Comparison of ENCODE assay signal across 34 cellular contexts in genomic region chr4:57351716-57352115, GRCh38.
"Had no signal": no experiment of that assay in that cellular context is flagged by ENCODE, and none has a peak within 500 bp of the region (broad histone marks: within the 10 kb centered on the region; RNA-seq: fewer than 3 reads in every experiment).

No MANE protein-coding gene starts in this region.

- ATAC-seq: activated CD4-positive, alpha-beta T cell treated with anti-CD3 and anti-CD28 coated beads for 36 hours; activated CD8-positive, alpha-beta T cell treated with anti-CD3 and anti-CD28 coated beads, Interleukin-2, amount 10 ng/mL, durations not matched to agents 7 days and 5 days; PC-3 had no signal

- H3K27ac Mint-ChIP-seq: activated CD4-positive, alpha-beta T cell treated with anti-CD3 and anti-CD28 coated beads for 36 hours; activated CD4-positive, alpha-beta T cell treated with anti-CD3 and anti-CD28 coated beads, Interleukin-2, amount 10 ng/mL, durations not matched to agents 7 days and 5 days; activated CD8-positive, alpha-beta T cell treated with anti-CD3 and anti-CD28 coated beads, Interleukin-2, amount 10 ng/mL, durations not matched to agents 7 days and 5 days; activated naive CD4-positive, alpha-beta T cell treated with anti-CD3 and anti-CD28 coated beads, Interleukin-2, amount 50 U/mL, for 24 hours; activated T-cell treated with anti-CD3 and anti-CD28 coated beads, Interleukin-2, amount 50 U/mL, for 24 hours; activated T-helper 2 cell treated with anti-CD3 and anti-CD28 coated beads, Interferon-gamma antibody, Interleukin-2, Interleukin-4, amounts not matched to agents 10 μg/mL and 5 μg/mL and 100 μg/mL, durations not matched to agents 14 hours and 24 hours and 36 hours; brain had no signal

- H3K27me3 Mint-ChIP-seq: activated CD4-positive, alpha-beta T cell treated with anti-CD3 and anti-CD28 coated beads for 36 hours; activated CD4-positive, alpha-beta T cell treated with anti-CD3 and anti-CD28 coated beads, Interleukin-2, amount 10 ng/mL, durations not matched to agents 7 days and 5 days; activated T-cell treated with anti-CD3 and anti-CD28 coated beads, Interleukin-2, amount 50 U/mL, for 24 hours had no signal

- H3K4me3 Mint-ChIP-seq: activated CD4-positive, alpha-beta T cell treated with anti-CD3 and anti-CD28 coated beads for 36 hours; activated CD4-positive, alpha-beta T cell treated with anti-CD3 and anti-CD28 coated beads, Interleukin-2, amount 10 ng/mL, durations not matched to agents 7 days and 5 days; activated CD8-positive, alpha-beta T cell treated with anti-CD3 and anti-CD28 coated beads, Interleukin-2, amount 10 ng/mL, durations not matched to agents 7 days and 5 days; activated naive CD4-positive, alpha-beta T cell treated with anti-CD3 and anti-CD28 coated beads, Interleukin-2, amount 50 U/mL, for 24 hours; activated T-cell treated with anti-CD3 and anti-CD28 coated beads, Interleukin-2, amount 50 U/mL, for 24 hours; brain had no signal

- H3K4me1 Mint-ChIP-seq: activated CD4-positive, alpha-beta T cell treated with anti-CD3 and anti-CD28 coated beads for 36 hours; activated CD4-positive, alpha-beta T cell treated with anti-CD3 and anti-CD28 coated beads, Interleukin-2, amount 10 ng/mL, durations not matched to agents 7 days and 5 days; activated naive CD4-positive, alpha-beta T cell treated with anti-CD3 and anti-CD28 coated beads, Interleukin-2, amount 50 U/mL, for 24 hours; brain had no signal

- H3K4me3 ChIP-seq: adrenal gland, Peyer's patch, SJSA1 had no signal

- DNase-seq: activated CD4-positive, alpha-beta T cell treated with anti-CD3 and anti-CD28 coated beads for 36 hours; activated CD4-positive, alpha-beta T cell treated with anti-CD3 and anti-CD28 coated beads, Interleukin-2, amount 10 ng/mL, durations not matched to agents 7 days and 5 days; activated CD4-positive, alpha-beta T cell treated with anti-CD3 and anti-CD28 coated beads, Interleukin-2, amount 50 U/mL, for 48 hours; activated CD8-positive, alpha-beta T cell treated with anti-CD3 and anti-CD28 coated beads, Interleukin-2, amount 10 ng/mL, durations not matched to agents 7 days and 5 days; activated gamma-delta T cell; activated naive CD4-positive, alpha-beta T cell treated with Interleukin-2 at 50 U/mL for 16 hours; activated T-cell treated with anti-CD3 and anti-CD28 coated beads, Interleukin-2, amount 50 U/mL, for 24 hours; adrenal gland; caudate nucleus; cerebellar nuclear complex; Kasumi-1; MM.1S; MV-4-11; NCI-H1092; NCI-H1436 treated with DMSO at 0.1 percent for 48 hours; NCI-H1694 treated with DMSO at 0.1 percent for 48 hours; NCI-H2029; NCI-H2171; NCI-H510A; NCI-H526; NCI-H748 treated with DMSO at 0.1 percent for 48 hours; NK-92 treated with Interleukin-12 subunit alpha and Interleukin-12 subunit beta, amount 100 ng/mL, for 24 hours; PC-3; Peyer's patch; RPMI8226; SHP77 treated with DMSO at 0.1 percent for 48 hours; SW 1271; T-helper 1 cell; T-helper 2 cell; T-helper 9 cell had no signal

- H3K9me3 Mint-ChIP-seq: activated CD4-positive, alpha-beta T cell treated with anti-CD3 and anti-CD28 coated beads, Interleukin-2, amount 10 ng/mL, durations not matched to agents 7 days and 5 days; activated naive CD4-positive, alpha-beta T cell treated with anti-CD3 and anti-CD28 coated beads, Interleukin-2, amount 50 U/mL, for 24 hours; activated T-cell treated with anti-CD3 and anti-CD28 coated beads, Interleukin-2, amount 50 U/mL, for 24 hours; activated T-helper 2 cell treated with anti-CD3 and anti-CD28 coated beads, Interferon-gamma antibody, Interleukin-2, Interleukin-4, amounts not matched to agents 10 μg/mL and 5 μg/mL and 100 μg/mL, durations not matched to agents 14 hours and 24 hours and 36 hours had no signal
